Comparison of ENCODE assay signal across 1 cellular context in genomic region chr3:40379674-40380306, GRCh38.
TF ChIP-seq lines count a peak whose summit lies in the region.

No MANE protein-coding gene starts in this region.

TF ChIP-seq in K562, 482 proteins besides CTCF, POLR2A, EP300 and RAD21 (continued from another document and continues in another):
- no peak for TF ChIP-seq EWSR1 (IDR thresholded peaks at IDR 0.05; ENCODE audit: borderline replicate concordance, low read depth, partially characterized antibody)
- TF ChIP-seq NFRKB (IDR thresholded peaks at IDR 0.05; ENCODE audit: low read depth) = no peak
- TF ChIP-seq ZNF175 (CRISPR knock-in tag; IDR thresholded peaks at IDR 0.05; ENCODE audit: low read depth) = 0 out of 2 replicates have a peak, but pooled peaks have one; percentile 58
- peak; percentile 53; the same call in 1 of the 2 replicates for TF ChIP-seq HMBOX1 (IDR thresholded peaks at IDR 0.05)
- no peak for TF ChIP-seq ZNF124 (CRISPR knock-in tag; IDR thresholded peaks at IDR 0.05)
- no peak for TF ChIP-seq ERF (CRISPR knock-in tag; IDR thresholded peaks at IDR 0.05)
- no peak for TF ChIP-seq BDP1 (IDR thresholded peaks at IDR 0.05; ENCODE audit: insufficient read depth, insufficient read length)
- no peak for TF ChIP-seq RNF219 (CRISPR knock-in tag; IDR thresholded peaks at IDR 0.05)
- no peak for TF ChIP-seq MCM5 (IDR thresholded peaks at IDR 0.05; ENCODE audit: low read depth)
- no peak for TF ChIP-seq CTCFL (IDR thresholded peaks at IDR 0.05; ENCODE audit: borderline replicate concordance, insufficient read depth, low read depth, low read length, poor library complexity, severe bottlenecking)
- peak; percentile 9 for TF ChIP-seq FOS (IDR thresholded peaks at IDR 0.05; ENCODE audit: extremely low read depth, insufficient read length)
- no peak for TF ChIP-seq JUNB (CRISPR knock-in tag; conservative IDR thresholded peaks at IDR 0.05)
- TF ChIP-seq ZNF347 (CRISPR knock-in tag; IDR thresholded peaks at IDR 0.05; ENCODE audit: low read depth) = no peak
- TF ChIP-seq NFIX (CRISPR knock-in tag; IDR thresholded peaks at IDR 0.05; ENCODE audit: low read depth) = no peak
- no peak for TF ChIP-seq OTX1 (CRISPR knock-in tag; IDR thresholded peaks at IDR 0.05)
- TF ChIP-seq ZBTB1 (CRISPR knock-in tag; IDR thresholded peaks at IDR 0.05; ENCODE audit: borderline replicate concordance, low read depth) = no peak
- 0 out of 2 replicates have a peak, but pooled peaks have one; percentile 6 for TF ChIP-seq TCF3 (CRISPR knock-in tag; IDR thresholded peaks at IDR 0.05)
- peak in 1 of 3 experiments; percentile 54; a peak in 1 of 6 replicates for TF ChIP-seq ZBTB11 (CRISPR knock-in tag; IDR thresholded peaks at IDR 0.05)
- no peak for TF ChIP-seq ZNF830 (CRISPR knock-in tag; IDR thresholded peaks at IDR 0.05)
- no peak for TF ChIP-seq ZNF354B (CRISPR knock-in tag; IDR thresholded peaks at IDR 0.05)
- no peak for TF ChIP-seq CBFA2T3 (IDR thresholded peaks at IDR 0.05)
- no peak for TF ChIP-seq THRAP3 (IDR thresholded peaks at IDR 0.05; ENCODE audit: borderline replicate concordance)
- TF ChIP-seq NCOA4 (IDR thresholded peaks at IDR 0.05; ENCODE audit: partially characterized antibody) = peak; percentile 18
- no peak for TF ChIP-seq TAL1 (IDR thresholded peaks at IDR 0.05)
- TF ChIP-seq PHF20 (IDR thresholded peaks at IDR 0.05; ENCODE audit: partially characterized antibody) = no peak
- no peak for TF ChIP-seq GTF2F1 (IDR thresholded peaks at IDR 0.05; ENCODE audit: low read depth, low read length)
- no peak for TF ChIP-seq ZFP30 (CRISPR knock-in tag; IDR thresholded peaks at IDR 0.05; ENCODE audit: borderline replicate concordance)
- no peak for TF ChIP-seq SREBF1 (IDR thresholded peaks at IDR 0.05; ENCODE audit: borderline replicate concordance, low read depth, low read length)
- no peak for TF ChIP-seq TARDBP (IDR thresholded peaks at IDR 0.05)
- TF ChIP-seq ZNF280A (IDR thresholded peaks at IDR 0.05; ENCODE audit: low read depth, partially characterized antibody) = no peak
- no peak for TF ChIP-seq SMARCE1 (IDR thresholded peaks at IDR 0.05)
- no peak for TF ChIP-seq CREBBP (IDR thresholded peaks at IDR 0.05; ENCODE audit: low read depth, low read length)
- no peak for TF ChIP-seq MTA2 (IDR thresholded peaks at IDR 0.05; ENCODE audit: low read depth)
- no peak for TF ChIP-seq ZSCAN29 (IDR thresholded peaks at IDR 0.05)
- no peak for TF ChIP-seq MEIS2 (IDR thresholded peaks at IDR 0.05; ENCODE audit: partially characterized antibody)
- TF ChIP-seq ZBTB40 (IDR thresholded peaks at IDR 0.05) = peak; percentile 71
- TF ChIP-seq ZBTB40 (CRISPR knock-in tag; IDR thresholded peaks at IDR 0.05) = no peak
- TF ChIP-seq ZNF143 (CRISPR knock-in tag; IDR thresholded peaks at IDR 0.05) = no peak
- TF ChIP-seq CEBPG (CRISPR knock-in tag; IDR thresholded peaks at IDR 0.05) = no peak
- TF ChIP-seq CEBPG (tag; conservative IDR thresholded peaks at IDR 0.05 in 1 of 2, IDR thresholded peaks at IDR 0.05 in 1 of 2) = peak; percentile 55 to 73; a peak in 3 of 4 replicates
- TF ChIP-seq PHB2 (IDR thresholded peaks at IDR 0.05; ENCODE audit: low read depth) = no peak
- no peak for TF ChIP-seq CLOCK (CRISPR knock-in tag; IDR thresholded peaks at IDR 0.05; ENCODE audit: borderline replicate concordance)
- TF ChIP-seq NCOA2 (IDR thresholded peaks at IDR 0.05; ENCODE audit: partially characterized antibody in 2 of 2) = no peak
- peak in 1 of 2 experiments; percentile 53; a peak in 1 of 4 replicates for TF ChIP-seq TRIM24 (IDR thresholded peaks at IDR 0.05)
